In genomic region chr10:22622242-22622806, GRCh38 we compare ENCODE assay signal across 17 cellular contexts.
DNase-seq lines count a peak whose midpoint lies in the region; ATAC-seq, FAIRE-seq and TF ChIP-seq lines count a peak whose summit lies in the region.
"Had no signal": no experiment of that assay in that cellular context is flagged by ENCODE, and none has a peak within 500 bp of the region (broad histone marks: within the 10 kb centered on the region; RNA-seq: fewer than 3 reads in every experiment).

No MANE protein-coding gene starts in this region.

- H3K4me3 ChIP-seq in DOHH2 (ENCODE audit: low read length) (no peak overlapping the region), Panc1 (ENCODE audit: low read depth in 2 of 2, low read length in 2 of 2) (no peak overlapping the region), endothelial cell of umbilical vein (replicated peaks in 1 of 3; ENCODE audit: insufficient read depth in 1 of 3, low read depth in 1 of 3, low read length in 3 of 3) (no peak overlapping the region), neuronal stem cell (ENCODE audit: low read length in 2 of 2) (no peak overlapping the region)
- H3K4me3 ChIP-seq: Peyer's patch, skin epidermis had no signal

- H3K18ac ChIP-seq in neuronal stem cell (ENCODE audit: low read length), result peak overlapping the region; percentile 86

- POLR2A ChIA-PET in Panc1 (lab: Charles Lee), result no interaction called here
- POLR2A ChIA-PET in endothelial cell of umbilical vein (lab: Charles Lee), result no interaction called here

- peak; percentile 9 for TF ChIP-seq CTCF in DOHH2 (IDR thresholded peaks at IDR 0.05; ENCODE audit: low read depth, low read length, poor library complexity, severe bottlenecking)
- no peak for TF ChIP-seq CTCF in Panc1 (IDR thresholded peaks at IDR 0.05)
- TF ChIP-seq CTCF in endothelial cell of umbilical vein (IDR thresholded peaks at IDR 0.05; ENCODE audit: extremely low read depth in 1 of 2, insufficient read depth in 1 of 2, low read depth in 1 of 2, low read length in 2 of 2), result no peak

- H3K4me2 ChIP-seq in DOHH2 (ENCODE audit: low read length) (no peak overlapping the region), endothelial cell of umbilical vein (ENCODE audit: insufficient read depth, low read length) (peak overlapping the region; percentile 40), neuronal stem cell (ENCODE audit: insufficient read depth, low read length, poor library complexity, severe bottlenecking) (no peak overlapping the region)
- H3K4me2 ChIP-seq: KMS-11 had no signal

- no peak overlapping the region for H2BK120ac ChIP-seq in neuronal stem cell (ENCODE audit: low read depth, low read length)

- peak overlapping the region; percentile 73 for H2BK15ac ChIP-seq in neuronal stem cell (ENCODE audit: low read length)

- H4K91ac ChIP-seq in neuronal stem cell (ENCODE audit: low read depth, low read length, poor library complexity), result no peak overlapping the region

- H4K20me1 ChIP-seq in DOHH2 (ENCODE audit: control insufficient read depth, insufficient read depth, low read depth, low read length) (peaks cover 4% of the 10 kb centered on the region; the same call in 1 of the 2 replicates), endothelial cell of umbilical vein (replicated peaks; ENCODE audit: control insufficient read depth, extremely low read depth, insufficient read depth, low read length) (no peaks in the 10 kb centered on the region)

- intact Hi-C loops in Panc1 (cut with micrococcal nuclease; ENCODE audit: unreplicated experiment) (no loop called here), endothelial cell of umbilical vein (cut with micrococcal nuclease) (loop anchor here (5.0 to 10.0 kb wide), 3 partner anchors 188 to 895 kb away; partner anchors contain the start of gene MSRB2)

- H2AK5ac ChIP-seq in neuronal stem cell (ENCODE audit: low read depth, low read length), result peak overlapping the region; percentile 95

- H3K14ac ChIP-seq in neuronal stem cell (ENCODE audit: low read length), result peak overlapping the region; percentile 17

- CTCF ChIA-PET in Panc1 (lab: Charles Lee), result interaction anchor here (0.9 kb wide), 1 partner anchor 363 kb away, joined by 3 read pairs; no protein-coding TSS in a partner anchor
- CTCF ChIA-PET in endothelial cell of umbilical vein (lab: Charles Lee), result interaction anchor here (1.3 kb wide), 1 partner anchor 10 kb away, joined by 3 read pairs; no protein-coding TSS in a partner anchor

- no peak overlapping the region for H2BK12ac ChIP-seq in neuronal stem cell (ENCODE audit: low read length)

- H3K9ac ChIP-seq in endothelial cell of umbilical vein (replicated peaks; ENCODE audit: extremely low read depth, insufficient read depth, low read length) (no peak overlapping the region), neuronal stem cell (ENCODE audit: low read depth, low read length, poor library complexity) (no peak overlapping the region)
- H3K9ac ChIP-seq: KMS-11 had no signal

- no peak overlapping the region for H4K8ac ChIP-seq in neuronal stem cell (ENCODE audit: low read depth, low read length)

- H2AFZ ChIP-seq in endothelial cell of umbilical vein (ENCODE audit: low read depth, low read length) (no peak overlapping the region), neuronal stem cell (ENCODE audit: low read length) (no peak overlapping the region)

- DNase-seq in Panc1 (ENCODE audit: low read depth, low spot score) (no peak), endothelial cell of umbilical vein (ENCODE audit: low read depth, low spot score) (no peak), neuronal stem cell (ENCODE audit: low spot score) (no peak), NCI-H345 treated with DMSO at 0.1 percent for 48 hours (lab: John Stamatoyannopoulos, UW; ENCODE audit: unreplicated experiment) (no peak)
- DNase-seq: activated CD8-positive, alpha-beta memory T cell treated with anti-CD3 and anti-CD28 coated beads for 24 hours; BE2C; DMS 273 treated with DMSO at 0.1 percent for 48 hours; left cardiac atrium; NCI-H1092; NCI-H748 treated with DMSO at 0.1 percent for 48 hours; Peyer's patch; stimulated activated CD4-positive, alpha-beta T cell treated with anti-CD3 and anti-CD28 coated beads, Interleukin-4, amount 100 ng/mL, for 24 hours had no signal

- no CpG with 5 or more reads among the region's 20 CpGs for WGBS in neuronal stem cell (ENCODE audit: extremely low coverage in 2 of 2, insufficient read length in 2 of 2, insufficient replicate concordance in 1 of 2), 2 donors

- BruUV-seq in Panc1 (replicated peaks; lab: Mats Ljungman, UMichigan) (no TSS peak), endothelial cell of umbilical vein (replicated peaks; lab: Mats Ljungman, UMichigan) (no TSS peak)

- H3K27me3 ChIP-seq in DOHH2 (ENCODE audit: control insufficient read depth, low read length) (no peaks in the 10 kb centered on the region), Panc1 (ENCODE audit: control insufficient read depth, insufficient read depth, low read length) (no peaks in the 10 kb centered on the region), endothelial cell of umbilical vein (ENCODE audit: control insufficient read depth in 2 of 2, insufficient read depth in 2 of 2, low read length in 2 of 2) (no peaks in the 10 kb centered on the region), neuronal stem cell (ENCODE audit: control insufficient read depth in 3 of 3, insufficient read depth in 3 of 3, low read depth in 1 of 3, low read length in 3 of 3) (no peaks in the 10 kb centered on the region)
- H3K27me3 ChIP-seq: BE2C, Peyer's patch had no signal

- no peak for FAIRE-seq in endothelial cell of umbilical vein (lab: Jason Lieb, UNC)

- H3K27ac ChIP-seq in DOHH2 (ENCODE audit: low read depth, low read length) (no peak overlapping the region), Panc1 (ENCODE audit: low read length) (peak overlapping the region; percentile 88; the same call in 1 of the 2 replicates), endothelial cell of umbilical vein (ENCODE audit: insufficient read depth, low read depth, low read length) (peak overlapping the region; percentile 49), neuronal stem cell (replicated peaks; ENCODE audit: low read length) (no peak overlapping the region)
- H3K27ac ChIP-seq: KMS-11 had no signal

- in situ Hi-C loops in Panc1 (cut with HindIII; ENCODE audit: low pct_unique_long_range_greater_than_20kb, low sequenced_read_pairs), result no loop called here

- no peaks in the 10 kb centered on the region for H3K9me1 ChIP-seq in endothelial cell of umbilical vein (replicated peaks; ENCODE audit: control insufficient read depth, extremely low read depth, insufficient read depth, low read length)

- peaks cover 3% of the 10 kb centered on the region for H3K79me1 ChIP-seq in neuronal stem cell (ENCODE audit: low read depth, low read length)

- H3K23ac ChIP-seq in neuronal stem cell (ENCODE audit: low read depth, low read length, poor library complexity), result peak overlapping the region; percentile 22

- peaks cover 95% of the 10 kb centered on the region for H3K79me2 ChIP-seq in DOHH2 (ENCODE audit: control insufficient read depth, low read length)
- H3K79me2 ChIP-seq in endothelial cell of umbilical vein (ENCODE audit: control insufficient read depth, insufficient read depth, low read length), result peaks cover 25% of the 10 kb centered on the region

- ATAC-seq in Panc1, result no peak
- no peak for ATAC-seq in HG03108 (IDR thresholded peaks at IDR 0.05; ENCODE audit: unreplicated experiment)
- no peak for ATAC-seq in HG03520 (IDR thresholded peaks at IDR 0.05; ENCODE audit: unreplicated experiment)
- ATAC-seq: left cardiac atrium had no signal

- H3K36me3 ChIP-seq in DOHH2 (ENCODE audit: control insufficient read depth, low read length), result no peaks in the 10 kb centered on the region
- H3K36me3 ChIP-seq in Panc1 (ENCODE audit: control insufficient read depth, insufficient read depth, low read length), result no peaks in the 10 kb centered on the region
- no peaks in the 10 kb centered on the region for H3K36me3 ChIP-seq in endothelial cell of umbilical vein (ENCODE audit: control insufficient read depth in 2 of 2, extremely low read depth in 1 of 2, insufficient read depth in 2 of 2, low read length in 2 of 2)
- H3K36me3 ChIP-seq in neuronal stem cell (replicated peaks in 1 of 2; ENCODE audit: control insufficient read depth in 2 of 2, insufficient read depth in 2 of 2, low read length in 2 of 2), result no peaks in the 10 kb centered on the region
- H3K36me3 ChIP-seq: BE2C, Peyer's patch had no signal

- H3F3A ChIP-seq in DOHH2 (ENCODE audit: control insufficient read depth, insufficient read depth), result peaks cover 6% of the 10 kb centered on the region

- H3K9me3 ChIP-seq in DOHH2 (ENCODE audit: control insufficient read depth, insufficient read depth, low read length) (no peaks in the 10 kb centered on the region), Panc1 (ENCODE audit: control insufficient read depth, insufficient read depth, low read depth, low read length) (no peaks in the 10 kb centered on the region), endothelial cell of umbilical vein (replicated peaks; ENCODE audit: control insufficient read depth, insufficient read depth, low read length) (no peaks in the 10 kb centered on the region), neuronal stem cell (replicated peaks in 1 of 2; ENCODE audit: control insufficient read depth in 2 of 2, insufficient read depth in 1 of 2, low read depth in 1 of 2, low read length in 2 of 2) (no peaks in the 10 kb centered on the region)
- H3K9me3 ChIP-seq: BE2C, Peyer's patch had no signal

- H3K4me1 ChIP-seq in DOHH2 (ENCODE audit: control insufficient read depth, low read length) (peaks cover 29% of the 10 kb centered on the region), Panc1 (ENCODE audit: control insufficient read depth, insufficient read depth, low read length) (peaks cover 77% of the 10 kb centered on the region), endothelial cell of umbilical vein (ENCODE audit: control insufficient read depth, extremely low read depth, insufficient read depth, low read length) (peaks cover 81% of the 10 kb centered on the region), neuronal stem cell (ENCODE audit: control insufficient read depth in 2 of 2, insufficient read depth in 1 of 2, low read depth in 1 of 2, low read length in 2 of 2) (peaks cover 5 to 51% of the 10 kb centered on the region in 2 donors)

- dilution Hi-C loops in endothelial cell of umbilical vein (cut with MboI; ENCODE audit: extremely low pct_ligation_motif_present, low sequenced_read_pairs), result no loop called here

- no peak overlapping the region for H2BK5ac ChIP-seq in neuronal stem cell (ENCODE audit: low read length)

- H3K4ac ChIP-seq in neuronal stem cell (ENCODE audit: low read length), result no peak overlapping the region

- H3K9me2 ChIP-seq in DOHH2 (replicated peaks; ENCODE audit: control insufficient read depth, low read length), result no peaks in the 10 kb centered on the region

- no peak for TF ChIP-seq POLR2A in endothelial cell of umbilical vein (IDR thresholded peaks at IDR 0.05; ENCODE audit: low read depth, low read length)

TF ChIP-seq in endothelial cell of umbilical vein, 7 proteins besides CTCF, POLR2A, EP300 and RAD21 (continues in another document):
- TF ChIP-seq POLR2AphosphoS5 (IDR thresholded peaks at IDR 0.05; ENCODE audit: insufficient read depth, low read depth, low read length) (no peak), MYC (IDR thresholded peaks at IDR 0.05; ENCODE audit: low read depth, low read length) (no peak), JUN (IDR thresholded peaks at IDR 0.05; ENCODE audit: borderline replicate concordance, insufficient read depth, insufficient read length, low read depth) (no peak), FOS (IDR thresholded peaks at IDR 0.05; ENCODE audit: borderline replicate concordance, insufficient read depth, low read length) (no peak)

Comparison
In these comparisons a context has a peak if more than half of its experiments do, and no peak if none do; other contexts are left out.
1. H3K27ac ChIP-seq: peak in Panc1 (single experiment) and endothelial cell of umbilical vein (single experiment); none in DOHH2 (single experiment) and neuronal stem cell (single experiment).